18 cellular contexts compared by ENCODE assay signal in genomic region chr14:55136241-55136640, GRCh38. TPM values are rescaled to one million over a fixed set of nuclear protein-coding genes. Genes with fewer than 3 reads are reported as not detected.
DNase-seq lines count a peak whose midpoint lies in the region; ATAC-seq and TF ChIP-seq lines count a peak whose summit lies in the region.
"Had no signal": no experiment of that assay in that cellular context is flagged by ENCODE, and none has a peak within 500 bp of the region (broad histone marks: within the 10 kb centered on the region; RNA-seq: fewer than 3 reads in every experiment).

No MANE protein-coding gene starts in this region.

- in situ Hi-C loops in brain microvascular endothelial cell (cut with HindIII; ENCODE audit: low pct_ligation_motif_present, low sequenced_read_pairs), result no loop called here

- no peak for TF ChIP-seq POLR2A in gastroesophageal sphincter (IDR thresholded peaks at IDR 0.05)

- H3K36me3 ChIP-seq in brain microvascular endothelial cell (replicated peaks) (peaks cover 19% of the 10 kb centered on the region), gastroesophageal sphincter (peaks cover 21 to 34% of the 10 kb centered on the region in 2 donors), tibial artery (peaks cover 29 to 34% (median 33%) of the 10 kb centered on the region in 3 donors)

- H3K4me1 ChIP-seq in gastroesophageal sphincter (peaks cover 18 to 80% (median 38%) of the 10 kb centered on the region in 3 donors), tibial artery (peaks cover 4 to 65% (median 42%) of the 10 kb centered on the region in 4 donors)

- TF ChIP-seq EP300 in gastroesophageal sphincter (IDR thresholded peaks at IDR 0.05), result no peak

- H3K27ac ChIP-seq in brain microvascular endothelial cell (no peak overlapping the region), gastroesophageal sphincter (peak overlapping the region; percentile 75 to 98 (median 83)), tibial artery (peak overlapping the region; percentile 76 to 79)

- intact Hi-C loops in tibial artery (cut with DNase I; ENCODE audit: low total_unique reads), result no loop called here

- no peaks in the 10 kb centered on the region for H3K9me3 ChIP-seq in gastroesophageal sphincter
- H3K9me3 ChIP-seq in tibial artery, result no peaks in the 10 kb centered on the region

- 39 to 44% methylated on average over 3 of the region's 3 CpGs for WGBS in gastroesophageal sphincter (ENCODE audit: low coverage in 1 of 2), 2 donors

- H3K27me3 ChIP-seq in brain microvascular endothelial cell (replicated peaks) (no peaks in the 10 kb centered on the region), gastroesophageal sphincter (no peaks in the 10 kb centered on the region), tibial artery (no peaks in the 10 kb centered on the region)

- DNase-seq in HCEC 1CT (peak; percentile 63), brain microvascular endothelial cell (peak; percentile 32), tibial artery (no peak), cerebellar cortex (ENCODE audit: low spot score) (no peak)
- DNase-seq: activated CD4-positive, CD25-positive, alpha-beta regulatory T cell treated with anti-CD3 and anti-CD28 coated beads, Interleukin-2, amount 50 U/mL, for 72 hours; activated naive CD4-positive, alpha-beta T cell treated with anti-CD3 and anti-CD28 coated beads, Interleukin-2, amount 10 ng/mL, durations not matched to agents 7 days and 5 days; cerebellar nuclear complex; DMS79; Karpas-422; NCI-H1436 treated with DMSO at 0.1 percent for 48 hours; NCI-H524; PC-3; stimulated activated CD4-positive, alpha-beta T cell treated with anti-CD3 and anti-CD28 coated beads, Interleukin-12 subunit alpha, Interleukin-12 subunit beta, amount 100 ng/mL, for 4 hours; stimulated activated naive CD8-positive, alpha-beta T cell treated with anti-CD3 and anti-CD28 coated beads, Interleukin-15, amount 100 ng/mL, for 72 hours had no signal

- H3K4me3 ChIP-seq in brain microvascular endothelial cell (ENCODE audit: low read depth, low read length) (no peak overlapping the region), gastroesophageal sphincter (no peak overlapping the region), tibial artery (no peak overlapping the region)

- TF ChIP-seq CTCF in brain microvascular endothelial cell (IDR thresholded peaks at IDR 0.05; ENCODE audit: low read depth, low read length, missing control alignments) (no peak), gastroesophageal sphincter (IDR thresholded peaks at IDR 0.05) (no peak), tibial artery (IDR thresholded peaks at IDR 0.05) (no peak)

- ATAC-seq in gastroesophageal sphincter (no peak), HG03039 (IDR thresholded peaks at IDR 0.05; ENCODE audit: unreplicated experiment) (no peak), HG02938 (IDR thresholded peaks at IDR 0.05; ENCODE audit: unreplicated experiment) (no peak)
- ATAC-seq: esophagus mucosa; PC-3; stimulated activated naive CD8-positive, alpha-beta T cell treated with anti-CD3 and anti-CD28 coated beads, Interleukin-15, amount 100 ng/mL, for 72 hours had no signal

RNA-seq across cellular contexts. Expression of gene LGALS3, which starts 7.2 kb away (rescaled TPM):
- 100 to 1,000 TPM; 253 to 467 (median 361) TPM for total RNA-seq in gastroesophageal sphincter

RNA-seq across cellular contexts. Expression of gene DLGAP5, which starts 55.1 kb away (rescaled TPM):
- total RNA-seq in gastroesophageal sphincter, result 1 to 10 TPM in 1 of 4 donors, under 1 TPM in 1, not detected in 2; 0.23 to 1.2 TPM

Comparison
In these comparisons a context has a peak if more than half of its experiments do, and no peak if none do; other contexts are left out.
1. DNase-seq: peak in HCEC 1CT (single experiment) and brain microvascular endothelial cell (single experiment); none in tibial artery (0 of 2) and cerebellar cortex (single experiment).